In genomic region chr12:100651694-100652093, GRCh38 we compare ENCODE assay signal across 1 cellular context.
TF ChIP-seq lines count a peak whose summit lies in the region.

No MANE protein-coding gene starts in this region.

TF ChIP-seq in HepG2, 621 proteins besides CTCF, POLR2A, EP300 and RAD21 (continued from another document):
- TF ChIP-seq, protein P1, sequence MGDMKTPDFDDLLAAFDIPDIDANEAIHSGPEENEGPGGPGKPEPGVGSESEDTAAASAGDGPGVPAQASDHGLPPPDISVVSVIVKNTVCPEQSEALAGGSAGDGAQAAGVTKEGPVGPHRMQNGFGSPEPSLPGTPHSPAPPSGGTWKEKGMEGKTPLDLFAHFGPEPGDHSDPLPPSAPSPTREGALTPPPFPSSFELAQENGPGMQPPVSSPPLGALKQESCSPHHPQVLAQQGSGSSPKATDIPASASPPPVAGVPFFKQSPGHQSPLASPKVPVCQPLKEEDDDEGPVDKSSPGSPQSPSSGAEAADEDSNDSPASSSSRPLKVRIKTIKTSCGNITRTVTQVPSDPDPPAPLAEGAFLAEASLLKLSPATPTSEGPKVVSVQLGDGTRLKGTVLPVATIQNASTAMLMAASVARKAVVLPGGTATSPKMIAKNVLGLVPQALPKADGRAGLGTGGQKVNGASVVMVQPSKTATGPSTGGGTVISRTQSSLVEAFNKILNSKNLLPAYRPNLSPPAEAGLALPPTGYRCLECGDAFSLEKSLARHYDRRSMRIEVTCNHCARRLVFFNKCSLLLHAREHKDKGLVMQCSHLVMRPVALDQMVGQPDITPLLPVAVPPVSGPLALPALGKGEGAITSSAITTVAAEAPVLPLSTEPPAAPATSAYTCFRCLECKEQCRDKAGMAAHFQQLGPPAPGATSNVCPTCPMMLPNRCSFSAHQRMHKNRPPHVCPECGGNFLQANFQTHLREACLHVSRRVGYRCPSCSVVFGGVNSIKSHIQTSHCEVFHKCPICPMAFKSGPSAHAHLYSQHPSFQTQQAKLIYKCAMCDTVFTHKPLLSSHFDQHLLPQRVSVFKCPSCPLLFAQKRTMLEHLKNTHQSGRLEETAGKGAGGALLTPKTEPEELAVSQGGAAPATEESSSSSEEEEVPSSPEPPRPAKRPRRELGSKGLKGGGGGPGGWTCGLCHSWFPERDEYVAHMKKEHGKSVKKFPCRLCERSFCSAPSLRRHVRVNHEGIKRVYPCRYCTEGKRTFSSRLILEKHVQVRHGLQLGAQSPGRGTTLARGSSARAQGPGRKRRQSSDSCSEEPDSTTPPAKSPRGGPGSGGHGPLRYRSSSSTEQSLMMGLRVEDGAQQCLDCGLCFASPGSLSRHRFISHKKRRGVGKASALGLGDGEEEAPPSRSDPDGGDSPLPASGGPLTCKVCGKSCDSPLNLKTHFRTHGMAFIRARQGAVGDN (CRISPR knock-in tag; IDR thresholded peaks at IDR 0.05): peak; percentile 36; the same call in 1 of the 2 replicates
- TF ChIP-seq RARA (CRISPR knock-in tag; IDR thresholded peaks at IDR 0.05): peak; percentile 55; the same call in 1 of the 2 replicates
- no peak for TF ChIP-seq ZNF17 (CRISPR knock-in tag; IDR thresholded peaks at IDR 0.05)
- TF ChIP-seq, protein P2, sequence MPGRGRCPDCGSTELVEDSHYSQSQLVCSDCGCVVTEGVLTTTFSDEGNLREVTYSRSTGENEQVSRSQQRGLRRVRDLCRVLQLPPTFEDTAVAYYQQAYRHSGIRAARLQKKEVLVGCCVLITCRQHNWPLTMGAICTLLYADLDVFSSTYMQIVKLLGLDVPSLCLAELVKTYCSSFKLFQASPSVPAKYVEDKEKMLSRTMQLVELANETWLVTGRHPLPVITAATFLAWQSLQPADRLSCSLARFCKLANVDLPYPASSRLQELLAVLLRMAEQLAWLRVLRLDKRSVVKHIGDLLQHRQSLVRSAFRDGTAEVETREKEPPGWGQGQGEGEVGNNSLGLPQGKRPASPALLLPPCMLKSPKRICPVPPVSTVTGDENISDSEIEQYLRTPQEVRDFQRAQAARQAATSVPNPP (CRISPR knock-in tag; IDR thresholded peaks at IDR 0.05): no peak
- no peak for TF ChIP-seq MAF1 (CRISPR knock-in tag; IDR thresholded peaks at IDR 0.05; ENCODE audit: borderline replicate concordance)
- no peak for TF ChIP-seq ZNF577 (CRISPR knock-in tag; IDR thresholded peaks at IDR 0.05; ENCODE audit: borderline replicate concordance, low read depth)
- TF ChIP-seq ZNF274 (CRISPR knock-in tag; IDR thresholded peaks at IDR 0.05): no peak
- no peak for TF ChIP-seq ZNF570 (CRISPR knock-in tag; IDR thresholded peaks at IDR 0.05; ENCODE audit: borderline replicate concordance)
- TF ChIP-seq ZNF251 (CRISPR knock-in tag; IDR thresholded peaks at IDR 0.05): no peak
- TF ChIP-seq FOSL2 (CRISPR knock-in tag; IDR thresholded peaks at IDR 0.05): no peak
- no peak for TF ChIP-seq MLXIP (CRISPR knock-in tag; IDR thresholded peaks at IDR 0.05; ENCODE audit: borderline replicate concordance)
- TF ChIP-seq SMC3 (IDR thresholded peaks at IDR 0.05; ENCODE audit: low read length): no peak
- TF ChIP-seq ZKSCAN1 (IDR thresholded peaks at IDR 0.05; ENCODE audit: low read length): no peak
- TF ChIP-seq GATAD1 (CRISPR knock-in tag; IDR thresholded peaks at IDR 0.05): no peak
- no peak for TF ChIP-seq HHEX (CRISPR knock-in tag; IDR thresholded peaks at IDR 0.05)
- TF ChIP-seq ZNF230 (CRISPR knock-in tag; IDR thresholded peaks at IDR 0.05): no peak
- TF ChIP-seq, protein P3, sequence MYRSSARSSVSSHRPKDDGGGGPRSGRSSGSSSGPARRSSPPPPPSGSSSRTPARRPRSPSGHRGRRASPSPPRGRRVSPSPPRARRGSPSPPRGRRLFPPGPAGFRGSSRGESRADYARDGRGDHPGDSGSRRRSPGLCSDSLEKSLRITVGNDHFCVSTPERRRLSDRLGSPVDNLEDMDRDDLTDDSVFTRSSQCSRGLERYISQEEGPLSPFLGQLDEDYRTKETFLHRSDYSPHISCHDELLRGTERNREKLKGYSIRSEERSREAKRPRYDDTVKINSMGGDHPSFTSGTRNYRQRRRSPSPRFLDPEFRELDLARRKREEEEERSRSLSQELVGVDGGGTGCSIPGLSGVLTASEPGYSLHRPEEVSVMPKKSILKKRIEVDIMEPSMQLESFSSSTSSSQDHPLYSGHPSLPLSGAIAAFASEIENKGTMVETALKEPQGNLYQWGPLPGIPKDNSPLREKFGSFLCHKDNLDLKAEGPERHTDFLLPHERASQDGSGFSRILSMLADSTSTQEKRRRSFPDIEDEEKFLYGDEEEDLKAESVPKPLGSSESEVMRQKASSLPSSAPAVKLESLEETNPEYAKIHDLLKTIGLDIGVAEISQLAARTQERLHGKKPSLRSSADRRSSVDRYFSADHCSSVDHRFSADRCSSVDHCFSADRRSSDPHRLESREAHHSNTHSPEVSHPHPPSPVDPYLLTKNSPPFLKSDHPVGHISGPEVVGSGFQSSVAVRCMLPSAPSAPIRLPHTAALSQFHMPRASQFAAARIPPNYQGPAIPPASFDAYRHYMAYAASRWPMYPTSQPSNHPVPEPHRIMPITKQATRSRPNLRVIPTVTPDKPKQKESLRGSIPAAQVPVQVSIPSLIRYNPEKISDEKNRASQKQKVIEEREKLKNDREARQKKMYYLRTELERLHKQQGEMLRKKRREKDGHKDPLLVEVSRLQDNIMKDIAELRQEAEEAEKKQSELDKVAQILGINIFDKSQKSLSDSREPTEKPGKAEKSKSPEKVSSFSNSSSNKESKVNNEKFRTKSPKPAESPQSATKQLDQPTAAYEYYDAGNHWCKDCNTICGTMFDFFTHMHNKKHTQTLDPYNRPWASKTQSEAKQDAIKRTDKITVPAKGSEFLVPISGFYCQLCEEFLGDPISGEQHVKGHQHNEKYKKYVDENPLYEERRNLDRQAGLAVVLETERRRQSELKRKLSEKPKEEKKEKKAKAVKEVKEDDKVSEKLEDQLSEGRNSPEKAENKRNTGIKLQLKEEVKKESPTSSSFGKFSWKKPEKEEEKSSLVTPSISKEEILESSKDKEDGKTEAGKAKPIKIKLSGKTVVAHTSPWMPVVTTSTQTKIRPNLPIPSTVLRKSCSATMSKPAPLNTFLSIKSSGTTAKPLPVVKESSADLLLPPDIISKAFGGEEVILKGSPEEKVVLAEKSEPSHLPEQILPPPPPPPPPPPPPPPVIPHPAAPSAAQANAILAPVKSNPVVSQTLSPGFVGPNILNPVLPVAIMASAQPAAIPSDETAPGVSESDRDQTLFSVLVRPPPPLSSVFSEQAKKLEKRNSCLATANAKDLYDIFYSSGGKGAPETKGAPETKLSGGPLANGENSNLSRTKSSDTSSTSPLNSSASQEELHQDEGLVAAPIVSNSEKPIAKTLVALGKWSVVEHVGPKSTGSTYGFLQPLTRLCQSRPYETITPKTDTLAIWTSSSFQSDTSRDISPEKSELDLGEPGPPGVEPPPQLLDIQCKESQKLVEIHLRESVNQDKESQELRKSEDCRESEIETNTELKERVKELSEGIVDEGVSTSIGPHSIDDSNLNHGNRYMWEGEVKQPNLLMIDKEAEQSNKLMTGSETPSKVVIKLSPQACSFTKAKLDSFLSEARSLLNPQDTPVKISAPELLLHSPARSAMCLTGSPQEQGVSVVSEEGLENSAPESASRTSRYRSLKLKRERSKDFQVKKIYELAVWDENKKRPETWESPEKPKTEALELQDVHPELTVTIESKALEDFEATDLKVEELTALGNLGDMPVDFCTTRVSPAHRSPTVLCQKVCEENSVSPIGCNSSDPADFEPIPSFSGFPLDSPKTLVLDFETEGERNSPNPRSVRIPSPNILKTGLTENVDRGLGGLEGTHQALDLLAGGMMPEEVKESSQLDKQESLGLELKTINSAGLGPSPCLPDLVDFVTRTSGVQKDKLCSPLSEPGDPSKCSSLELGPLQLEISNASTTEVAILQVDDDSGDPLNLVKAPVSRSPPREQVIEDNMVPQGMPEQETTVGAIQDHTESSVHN (CRISPR knock-in tag; IDR thresholded peaks at IDR 0.05): no peak
- peak; percentile 62 for TF ChIP-seq STAG1 (CRISPR knock-in tag; IDR thresholded peaks at IDR 0.05)
- no peak for TF ChIP-seq TRIM22 (IDR thresholded peaks at IDR 0.05)
